In the genomic region with DNA sequence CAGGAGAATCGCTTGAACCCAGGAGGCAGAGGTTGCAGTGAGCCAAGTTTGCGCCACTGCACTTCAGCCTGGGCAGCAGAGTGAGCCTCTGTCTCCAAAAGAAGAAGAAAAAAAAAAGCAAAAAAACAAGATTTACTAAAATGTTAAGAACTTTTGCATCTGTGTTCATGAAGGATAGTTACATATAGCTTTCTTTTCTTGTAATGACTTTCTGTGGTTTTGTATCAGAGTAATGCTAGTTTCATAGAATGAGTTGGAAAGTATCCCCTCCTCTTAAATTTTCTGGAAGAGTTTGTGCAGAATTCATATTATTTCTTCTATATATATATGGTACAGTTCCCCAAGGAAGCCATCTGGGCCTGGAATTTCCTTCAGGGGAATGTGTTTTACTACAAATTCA, we compare ENCODE assay signal across 19 cellular contexts. TPM values are rescaled to one million over a fixed set of nuclear protein-coding genes. Genes with fewer than 3 reads are reported as not detected.
"Had no signal": no experiment of that assay in that cellular context is flagged by ENCODE, and none has a peak within 500 bp of the region (broad histone marks: within the 10 kb centered on the region; RNA-seq: fewer than 3 reads in every experiment).

No MANE protein-coding gene starts in this region.

- H3K4me3 ChIP-seq: SJSA1, SK-N-MC had no signal

- H3K27me3 ChIP-seq: SJSA1 had no signal

- H3K9me3 ChIP-seq: SJSA1 had no signal

- H3K27ac ChIP-seq: SJSA1, SK-N-MC had no signal

- H3K36me3 ChIP-seq: SJSA1 had no signal

- H3K4me1 ChIP-seq: SJSA1 had no signal

- DNase-seq: KBM-7, NCI-H1092 treated with DMSO at 0.1 percent for 48 hours, NCI-H1436, NCI-H187, NCI-H2029, NCI-H2081 treated with DMSO at 0.1 percent for 48 hours, NCI-H2171, NCI-H226, NCI-H446, NCI-H510A, NCI-H524 treated with DMSO at 0.1 percent for 48 hours, NCI-H69, NCI-H774, Right ventricle myocardium superior, RPMI8226, SIG-M5 had no signal

RNA-seq across cellular contexts. Expression of a gene that starts 39.7 kb away (rescaled TPM):
- total RNA-seq: LHCN-M2 had no signal
